In the genomic region with DNA sequence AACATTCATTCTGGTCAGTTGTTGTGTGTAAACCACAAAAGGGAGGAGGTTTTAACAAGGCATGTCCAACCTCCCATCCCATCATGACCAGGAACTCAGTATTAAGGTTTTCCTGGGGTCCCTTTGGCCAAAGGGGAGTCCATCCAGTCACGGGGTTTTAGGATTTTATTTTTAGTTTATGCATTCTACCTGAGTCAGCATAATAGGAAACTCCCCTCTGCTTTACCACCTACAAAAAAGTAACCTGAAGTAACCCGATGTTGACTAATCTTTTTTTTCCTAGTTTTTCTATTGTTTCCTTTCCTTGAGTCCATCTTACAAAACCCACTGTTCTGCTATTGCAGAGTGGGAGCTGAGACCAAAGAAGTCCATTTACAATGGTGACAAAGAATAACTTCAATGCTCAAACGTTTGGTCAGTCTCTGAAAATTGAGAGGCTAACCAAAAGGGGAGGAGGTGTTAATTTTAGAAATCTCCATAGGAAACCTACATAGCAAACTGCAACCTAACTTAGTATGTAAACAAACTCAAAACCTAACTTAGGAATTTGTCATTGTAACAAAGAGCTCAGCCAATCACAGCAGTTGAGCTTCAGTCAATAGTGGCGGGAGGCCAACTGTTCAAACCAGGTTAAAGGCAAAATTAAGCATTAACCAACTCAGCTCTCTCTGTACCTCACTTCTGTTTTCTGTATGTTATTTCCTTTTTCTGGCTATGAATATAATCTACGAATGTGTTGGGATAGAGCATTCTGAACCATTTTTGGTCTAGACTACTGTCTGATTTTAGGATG, we compare ENCODE assay signal across 18 cellular contexts.
DNase-seq lines count a peak whose midpoint lies in the region; ATAC-seq, FAIRE-seq and TF ChIP-seq lines count a peak whose summit lies in the region.
"Had no signal": no experiment of that assay in that cellular context is flagged by ENCODE, and none has a peak within 500 bp of the region (broad histone marks: within the 10 kb centered on the region; RNA-seq: fewer than 3 reads in every experiment).

No MANE protein-coding gene starts in this region.

- TF ChIP-seq RAD21 in K562 (CRISPR knock-in tag; conservative IDR thresholded peaks at IDR 0.05 in 1 of 2, IDR thresholded peaks at IDR 0.05 in 1 of 2) = no peak
- TF ChIP-seq RAD21 in liver (IDR thresholded peaks at IDR 0.05) = no peak

- H3K4me1 ChIP-seq in K562 (replicated peaks in 1 of 2; ENCODE audit: control insufficient read depth in 2 of 2, insufficient read depth in 2 of 2, low read length in 2 of 2) = no peaks in the 10 kb centered on the region
- H3K4me1 ChIP-seq in liver (ENCODE audit: control insufficient read depth in 4 of 4, insufficient read depth in 4 of 4, low read length in 3 of 4) = peaks cover 0 to 6% (median 0%) of the 10 kb centered on the region in 4 donors
- H3K4me1 ChIP-seq in hepatocyte (ENCODE audit: insufficient read depth) = no peaks in the 10 kb centered on the region
- H3K4me1 ChIP-seq: BLaER1 had no signal

- no peak for ATAC-seq in K562

- intact Hi-C loops in K562 (cut with micrococcal nuclease) = no loop called here

- no peaks in the 10 kb centered on the region for H3K9me2 ChIP-seq in hepatocyte (replicated peaks; ENCODE audit: insufficient read depth)

- H3K27me3 ChIP-seq in K562 (ENCODE audit: control insufficient read depth in 2 of 2, insufficient read depth in 2 of 2, low read length in 2 of 2) = no peaks in the 10 kb centered on the region
- H3K27me3 ChIP-seq in liver (ENCODE audit: control insufficient read depth in 4 of 4, insufficient read depth in 4 of 4, low read length in 3 of 4) = no peaks in the 10 kb centered on the region
- H3K27me3 ChIP-seq in hepatocyte = no peaks in the 10 kb centered on the region
- H3K27me3 ChIP-seq: BLaER1 had no signal

- POLR2A ChIA-PET in K562 (lab: Yijun Ruan, JAX) = no interaction called here

- WGBS in K562 (ENCODE audit: insufficient coverage, low coverage, missing lambda C conversion rate) = 0% methylated on average over 5 of the region's 5 CpGs
- WGBS in liver = 58% methylated on average over 5 of the region's 5 CpGs
- WGBS in hepatocyte (ENCODE audit: low lambda C conversion rate, missing lambda C conversion rate) = 89% methylated on average over 5 of the region's 5 CpGs

- no TSS peak for BruUV-seq in K562 (replicated peaks; lab: Mats Ljungman, UMichigan)

- H3K9ac ChIP-seq in K562 (ENCODE audit: insufficient read depth in 1 of 2, low read depth in 2 of 2, low read length in 2 of 2) = no peak overlapping the region
- no peak overlapping the region for H3K9ac ChIP-seq in liver (ENCODE audit: low read depth in 1 of 2, low read length in 2 of 2)
- H3K9ac ChIP-seq: BLaER1 had no signal

- H3K36me3 ChIP-seq in K562 (ENCODE audit: control insufficient read depth, insufficient read depth, low read length) (no peaks in the 10 kb centered on the region), liver (ENCODE audit: control insufficient read depth in 4 of 4, insufficient read depth in 3 of 4, low read depth in 1 of 4, low read length in 3 of 4) (no peaks in the 10 kb centered on the region), hepatocyte (replicated peaks; ENCODE audit: insufficient read depth, low read depth) (no peaks in the 10 kb centered on the region)
- H3K36me3 ChIP-seq: BLaER1 had no signal

- TF ChIP-seq CTCF in K562 (IDR thresholded peaks at IDR 0.05 in 2 of 3, conservative IDR thresholded peaks at IDR 0.05 in 1 of 3; ENCODE audit: insufficient read depth in 2 of 3, low read depth in 1 of 3, low read length in 3 of 3) = no peak
- no peak for TF ChIP-seq CTCF in liver (IDR thresholded peaks at IDR 0.05; ENCODE audit: low read depth, low read length, missing input control)
- TF ChIP-seq CTCF in GM13976 (IDR thresholded peaks at IDR 0.05; ENCODE audit: borderline replicate concordance, control extremely low read depth, extremely low read depth, insufficient read depth, missing control alignments) = no peak
- TF ChIP-seq CTCF in hepatocyte (IDR thresholded peaks at IDR 0.05; ENCODE audit: poor library complexity) = no peak

- H2AFZ ChIP-seq in K562 (ENCODE audit: low read depth, low read length) (no peak overlapping the region), hepatocyte (no peak overlapping the region)

- in situ Hi-C loops in K562 (cut with MboI) = no loop called here
- in situ Hi-C loops in GM13976 (cut with MboI; ENCODE audit: low sequenced_read_pairs, unreplicated experiment) = no loop called here

- no peak for TF ChIP-seq EP300 in K562 (IDR thresholded peaks at IDR 0.05; ENCODE audit: low read length)

- H3K9me1 ChIP-seq in K562 (ENCODE audit: control insufficient read depth, insufficient read depth, low read length) = no peaks in the 10 kb centered on the region

- H3K79me2 ChIP-seq in K562 (ENCODE audit: control insufficient read depth, insufficient read depth, low read length) (no peaks in the 10 kb centered on the region), hepatocyte (no peaks in the 10 kb centered on the region)

- H3K4me3 ChIP-seq in K562 (no peak overlapping the region), liver (ENCODE audit: low read depth in 1 of 3, low read length in 3 of 3) (peak overlapping the region in 1 of 3 donors; percentile 12), hepatocyte (no peak overlapping the region)
- H3K4me3 ChIP-seq: BLaER1 had no signal

- no peaks in the 10 kb centered on the region for H4K20me1 ChIP-seq in K562 (replicated peaks; ENCODE audit: control insufficient read depth, insufficient read depth, low read length)
- no peaks in the 10 kb centered on the region for H4K20me1 ChIP-seq in hepatocyte (ENCODE audit: insufficient read depth, poor library complexity, severe bottlenecking)
- H4K20me1 ChIP-seq: BLaER1 had no signal

- CTCF ChIA-PET in K562 (lab: Yijun Ruan, JAX; ENCODE audit: low intra/inter-chr PET ratio) = no interaction called here

- TF ChIP-seq POLR2A in K562 (conservative IDR thresholded peaks at IDR 0.05) = no peak

- FAIRE-seq in K562 (lab: Jason Lieb, UNC) = no peak
- FAIRE-seq: A204.1, G401.6, GM12891, GM18507 had no signal

- H3K9me3 ChIP-seq in K562 (replicated peaks; ENCODE audit: control insufficient read depth, insufficient read depth, low read depth, low read length) (no peaks in the 10 kb centered on the region), liver (ENCODE audit: control insufficient read depth in 4 of 4, low read length in 3 of 4) (peaks cover 0 to 9% (median 4%) of the 10 kb centered on the region in 4 donors), hepatocyte (ENCODE audit: low read depth) (no peaks in the 10 kb centered on the region)

- H3K4me2 ChIP-seq in K562 (ENCODE audit: insufficient read depth, low read length) (no peak overlapping the region), hepatocyte (no peak overlapping the region)
- H3K4me2 ChIP-seq: BLaER1 had no signal

- DNase-seq in HT1080 (ENCODE audit: low read depth) (peak; percentile 2), K562 (ENCODE audit: extremely low read depth in 1 of 4, low spot score in 3 of 4) (no peak), GM13976 (ENCODE audit: low spot score) (no peak), GM19238 (ENCODE audit: insufficient read length, low spot score) (no peak), hepatocyte (ENCODE audit: low spot score) (no peak)
- no peak for DNase-seq in stimulated activated CD4-positive, alpha-beta T cell treated with anti-CD3 and anti-CD28 coated beads, Interleukin-12 subunit alpha, Interleukin-12 subunit beta, amount 100 ng/mL, for 4 hours
- DNase-seq: Calu3; CD4-positive, alpha-beta memory T cell; GOT3; H9; Karpas-422; KBM-7 had no signal

- H3K27ac ChIP-seq in K562 (ENCODE audit: extremely low read depth, low read depth, low read length) (no peak overlapping the region), liver (ENCODE audit: low read depth in 1 of 2, low read length in 2 of 2) (no peak overlapping the region), hepatocyte (no peak overlapping the region)
- H3K27ac ChIP-seq: BLaER1 had no signal

TF ChIP-seq in K562, 482 proteins besides CTCF, POLR2A, EP300 and RAD21:
- TF ChIP-seq ZNF316 (IDR thresholded peaks at IDR 0.05) (peak; percentile 41), MAFF (IDR thresholded peaks at IDR 0.05; ENCODE audit: low read length) (peak; percentile 53), NFYB (IDR thresholded peaks at IDR 0.05; ENCODE audit: extremely low read depth, insufficient read length) (no peak), MAFK (IDR thresholded peaks at IDR 0.05; ENCODE audit: low read length) (peak; percentile 44; the same call in 1 of the 2 replicates)
- TF ChIP-seq, protein P1, sequence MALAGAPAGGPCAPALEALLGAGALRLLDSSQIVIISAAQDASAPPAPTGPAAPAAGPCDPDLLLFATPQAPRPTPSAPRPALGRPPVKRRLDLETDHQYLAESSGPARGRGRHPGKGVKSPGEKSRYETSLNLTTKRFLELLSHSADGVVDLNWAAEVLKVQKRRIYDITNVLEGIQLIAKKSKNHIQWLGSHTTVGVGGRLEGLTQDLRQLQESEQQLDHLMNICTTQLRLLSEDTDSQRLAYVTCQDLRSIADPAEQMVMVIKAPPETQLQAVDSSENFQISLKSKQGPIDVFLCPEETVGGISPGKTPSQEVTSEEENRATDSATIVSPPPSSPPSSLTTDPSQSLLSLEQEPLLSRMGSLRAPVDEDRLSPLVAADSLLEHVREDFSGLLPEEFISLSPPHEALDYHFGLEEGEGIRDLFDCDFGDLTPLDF (CRISPR knock-in tag; IDR thresholded peaks at IDR 0.05) = no peak

TF ChIP-seq in liver, 16 proteins besides CTCF, POLR2A, EP300 and RAD21:
- TF ChIP-seq FOXA2 (IDR thresholded peaks at IDR 0.05) (peak; percentile 67), HNF4A (conservative IDR thresholded peaks at IDR 0.05) (peak in 1 of 2 donors; percentile 10), JUND (IDR thresholded peaks at IDR 0.05) (no peak), YY1 (IDR thresholded peaks at IDR 0.05) (no peak), SP1 (IDR thresholded peaks at IDR 0.05) (peak; percentile 64), RXRA (IDR thresholded peaks at IDR 0.05) (peak in 1 of 2 donors; percentile 10)
- TF ChIP-seq, protein P2, sequence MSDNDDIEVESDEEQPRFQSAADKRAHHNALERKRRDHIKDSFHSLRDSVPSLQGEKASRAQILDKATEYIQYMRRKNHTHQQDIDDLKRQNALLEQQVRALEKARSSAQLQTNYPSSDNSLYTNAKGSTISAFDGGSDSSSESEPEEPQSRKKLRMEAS (IDR thresholded peaks at IDR 0.05) = no peak
